ENCODE assay signal across 1 cellular context in the genomic region with DNA sequence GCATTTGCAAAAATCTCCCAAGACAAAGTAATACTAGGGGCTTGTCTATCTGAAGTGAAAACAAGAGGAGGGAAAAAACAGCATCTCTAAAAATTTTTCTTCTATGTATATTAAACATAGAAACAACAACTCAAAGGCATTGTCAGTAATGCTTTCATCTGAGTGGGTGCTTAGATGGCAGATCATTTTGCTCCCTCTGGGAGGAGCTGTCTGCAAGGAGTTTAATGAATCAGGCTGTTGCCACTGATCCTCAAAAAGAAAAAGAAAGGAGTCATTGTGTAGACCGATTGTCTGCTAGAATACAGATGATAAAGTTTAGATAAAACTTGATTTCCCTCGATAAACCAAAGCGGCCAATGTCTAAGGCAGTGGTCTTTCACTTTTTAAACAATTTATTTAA.
TF ChIP-seq lines count a peak whose summit lies in the region.

No MANE protein-coding gene starts in this region.

TF ChIP-seq in GM12878, 131 proteins besides CTCF, POLR2A, EP300 and RAD21 (continued from another document):
- TF ChIP-seq, protein P1, sequence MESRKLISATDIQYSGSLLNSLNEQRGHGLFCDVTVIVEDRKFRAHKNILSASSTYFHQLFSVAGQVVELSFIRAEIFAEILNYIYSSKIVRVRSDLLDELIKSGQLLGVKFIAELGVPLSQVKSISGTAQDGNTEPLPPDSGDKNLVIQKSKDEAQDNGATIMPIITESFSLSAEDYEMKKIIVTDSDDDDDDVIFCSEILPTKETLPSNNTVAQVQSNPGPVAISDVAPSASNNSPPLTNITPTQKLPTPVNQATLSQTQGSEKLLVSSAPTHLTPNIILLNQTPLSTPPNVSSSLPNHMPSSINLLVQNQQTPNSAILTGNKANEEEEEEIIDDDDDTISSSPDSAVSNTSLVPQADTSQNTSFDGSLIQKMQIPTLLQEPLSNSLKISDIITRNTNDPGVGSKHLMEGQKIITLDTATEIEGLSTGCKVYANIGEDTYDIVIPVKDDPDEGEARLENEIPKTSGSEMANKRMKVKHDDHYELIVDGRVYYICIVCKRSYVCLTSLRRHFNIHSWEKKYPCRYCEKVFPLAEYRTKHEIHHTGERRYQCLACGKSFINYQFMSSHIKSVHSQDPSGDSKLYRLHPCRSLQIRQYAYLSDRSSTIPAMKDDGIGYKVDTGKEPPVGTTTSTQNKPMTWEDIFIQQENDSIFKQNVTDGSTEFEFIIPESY (IDR thresholded peaks at IDR 0.05), result no peak
- TF ChIP-seq SIN3A (IDR thresholded peaks at IDR 0.05; ENCODE audit: low read depth, low read length) (no peak), BHLHE40 (IDR thresholded peaks at IDR 0.05; ENCODE audit: borderline replicate concordance in 1 of 2, low read depth in 2 of 2, low read length in 1 of 2) (no peak), ZBED1 (IDR thresholded peaks at IDR 0.05; ENCODE audit: borderline replicate concordance) (no peak), ASH2L (IDR thresholded peaks at IDR 0.05; ENCODE audit: borderline replicate concordance, low read depth) (no peak), DPF2 (IDR thresholded peaks at IDR 0.05) (no peak), FOXK2 (IDR thresholded peaks at IDR 0.05) (no peak)
- TF ChIP-seq, protein P2, sequence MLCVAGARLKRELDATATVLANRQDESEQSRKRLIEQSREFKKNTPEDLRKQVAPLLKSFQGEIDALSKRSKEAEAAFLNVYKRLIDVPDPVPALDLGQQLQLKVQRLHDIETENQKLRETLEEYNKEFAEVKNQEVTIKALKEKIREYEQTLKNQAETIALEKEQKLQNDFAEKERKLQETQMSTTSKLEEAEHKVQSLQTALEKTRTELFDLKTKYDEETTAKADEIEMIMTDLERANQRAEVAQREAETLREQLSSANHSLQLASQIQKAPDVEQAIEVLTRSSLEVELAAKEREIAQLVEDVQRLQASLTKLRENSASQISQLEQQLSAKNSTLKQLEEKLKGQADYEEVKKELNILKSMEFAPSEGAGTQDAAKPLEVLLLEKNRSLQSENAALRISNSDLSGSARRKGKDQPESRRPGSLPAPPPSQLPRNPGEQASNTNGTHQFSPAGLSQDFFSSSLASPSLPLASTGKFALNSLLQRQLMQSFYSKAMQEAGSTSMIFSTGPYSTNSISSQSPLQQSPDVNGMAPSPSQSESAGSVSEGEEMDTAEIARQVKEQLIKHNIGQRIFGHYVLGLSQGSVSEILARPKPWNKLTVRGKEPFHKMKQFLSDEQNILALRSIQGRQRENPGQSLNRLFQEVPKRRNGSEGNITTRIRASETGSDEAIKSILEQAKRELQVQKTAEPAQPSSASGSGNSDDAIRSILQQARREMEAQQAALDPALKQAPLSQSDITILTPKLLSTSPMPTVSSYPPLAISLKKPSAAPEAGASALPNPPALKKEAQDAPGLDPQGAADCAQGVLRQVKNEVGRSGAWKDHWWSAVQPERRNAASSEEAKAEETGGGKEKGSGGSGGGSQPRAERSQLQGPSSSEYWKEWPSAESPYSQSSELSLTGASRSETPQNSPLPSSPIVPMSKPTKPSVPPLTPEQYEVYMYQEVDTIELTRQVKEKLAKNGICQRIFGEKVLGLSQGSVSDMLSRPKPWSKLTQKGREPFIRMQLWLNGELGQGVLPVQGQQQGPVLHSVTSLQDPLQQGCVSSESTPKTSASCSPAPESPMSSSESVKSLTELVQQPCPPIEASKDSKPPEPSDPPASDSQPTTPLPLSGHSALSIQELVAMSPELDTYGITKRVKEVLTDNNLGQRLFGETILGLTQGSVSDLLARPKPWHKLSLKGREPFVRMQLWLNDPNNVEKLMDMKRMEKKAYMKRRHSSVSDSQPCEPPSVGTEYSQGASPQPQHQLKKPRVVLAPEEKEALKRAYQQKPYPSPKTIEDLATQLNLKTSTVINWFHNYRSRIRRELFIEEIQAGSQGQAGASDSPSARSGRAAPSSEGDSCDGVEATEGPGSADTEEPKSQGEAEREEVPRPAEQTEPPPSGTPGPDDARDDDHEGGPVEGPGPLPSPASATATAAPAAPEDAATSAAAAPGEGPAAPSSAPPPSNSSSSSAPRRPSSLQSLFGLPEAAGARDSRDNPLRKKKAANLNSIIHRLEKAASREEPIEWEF (IDR thresholded peaks at IDR 0.05; ENCODE audit: insufficient replicate concordance, low read depth, low read length), result no peak
- TF ChIP-seq, protein P3, sequence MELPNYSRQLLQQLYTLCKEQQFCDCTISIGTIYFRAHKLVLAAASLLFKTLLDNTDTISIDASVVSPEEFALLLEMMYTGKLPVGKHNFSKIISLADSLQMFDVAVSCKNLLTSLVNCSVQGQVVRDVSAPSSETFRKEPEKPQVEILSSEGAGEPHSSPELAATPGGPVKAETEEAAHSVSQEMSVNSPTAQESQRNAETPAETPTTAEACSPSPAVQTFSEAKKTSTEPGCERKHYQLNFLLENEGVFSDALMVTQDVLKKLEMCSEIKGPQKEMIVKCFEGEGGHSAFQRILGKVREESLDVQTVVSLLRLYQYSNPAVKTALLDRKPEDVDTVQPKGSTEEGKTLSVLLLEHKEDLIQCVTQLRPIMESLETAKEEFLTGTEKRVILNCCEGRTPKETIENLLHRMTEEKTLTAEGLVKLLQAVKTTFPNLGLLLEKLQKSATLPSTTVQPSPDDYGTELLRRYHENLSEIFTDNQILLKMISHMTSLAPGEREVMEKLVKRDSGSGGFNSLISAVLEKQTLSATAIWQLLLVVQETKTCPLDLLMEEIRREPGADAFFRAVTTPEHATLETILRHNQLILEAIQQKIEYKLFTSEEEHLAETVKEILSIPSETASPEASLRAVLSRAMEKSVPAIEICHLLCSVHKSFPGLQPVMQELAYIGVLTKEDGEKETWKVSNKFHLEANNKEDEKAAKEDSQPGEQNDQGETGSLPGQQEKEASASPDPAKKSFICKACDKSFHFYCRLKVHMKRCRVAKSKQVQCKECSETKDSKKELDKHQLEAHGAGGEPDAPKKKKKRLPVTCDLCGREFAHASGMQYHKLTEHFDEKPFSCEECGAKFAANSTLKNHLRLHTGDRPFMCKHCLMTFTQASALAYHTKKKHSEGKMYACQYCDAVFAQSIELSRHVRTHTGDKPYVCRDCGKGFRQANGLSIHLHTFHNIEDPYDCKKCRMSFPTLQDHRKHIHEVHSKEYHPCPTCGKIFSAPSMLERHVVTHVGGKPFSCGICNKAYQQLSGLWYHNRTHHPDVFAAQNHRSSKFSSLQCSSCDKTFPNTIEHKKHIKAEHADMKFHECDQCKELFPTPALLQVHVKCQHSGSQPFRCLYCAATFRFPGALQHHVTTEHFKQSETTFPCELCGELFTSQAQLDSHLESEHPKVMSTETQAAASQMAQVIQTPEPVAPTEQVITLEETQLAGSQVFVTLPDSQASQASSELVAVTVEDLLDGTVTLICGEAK (IDR thresholded peaks at IDR 0.05; ENCODE audit: borderline replicate concordance), result no peak
